In genomic region chr17:54771409-54771808, GRCh38 we compare ENCODE assay signal across 16 cellular contexts.
A peak's percentile ranks its signal among the peaks of the same experiment; 100 is the strongest.
DNase-seq lines count a peak whose midpoint lies in the region; ATAC-seq and TF ChIP-seq lines count a peak whose summit lies in the region.
"Had no signal": no experiment of that assay in that cellular context is flagged by ENCODE, and none has a peak within 500 bp of the region (broad histone marks: within the 10 kb centered on the region; RNA-seq: fewer than 3 reads in every experiment).

No MANE protein-coding gene starts in this region.

- H3K79me2 ChIP-seq in PC-9 (ENCODE audit: low read depth) = no peaks in the 10 kb centered on the region

- H2AFZ ChIP-seq in PC-9 = peak overlapping the region; percentile 46

- TF ChIP-seq POLR2A in GM18505 (IDR thresholded peaks at IDR 0.05; ENCODE audit: borderline replicate concordance, extremely low read depth, insufficient read depth, insufficient read length) = no peak

- H3K36me3 Mint-ChIP-seq in activated T-helper 2 cell treated with anti-CD3 and anti-CD28 coated beads, Interferon-gamma antibody, Interleukin-2, Interleukin-4, amounts not matched to agents 10 μg/mL and 5 μg/mL and 100 μg/mL, durations not matched to agents 14 hours and 24 hours and 36 hours (ENCODE audit: low read depth) = no peaks in the 10 kb centered on the region

- no peak overlapping the region for H3K4me3 Mint-ChIP-seq in activated T-helper 2 cell treated with anti-CD3 and anti-CD28 coated beads, Interferon-gamma antibody, Interleukin-2, Interleukin-4, amounts not matched to agents 10 μg/mL and 5 μg/mL and 100 μg/mL, durations not matched to agents 14 hours and 24 hours and 36 hours (ENCODE audit: low read depth)

- BruUV-seq in PC-9 (replicated peaks; lab: Mats Ljungman, UMichigan) = no TSS peak

- H3K4me1 Mint-ChIP-seq in activated T-helper 2 cell treated with anti-CD3 and anti-CD28 coated beads, Interferon-gamma antibody, Interleukin-2, Interleukin-4, amounts not matched to agents 10 μg/mL and 5 μg/mL and 100 μg/mL, durations not matched to agents 14 hours and 24 hours and 36 hours (ENCODE audit: low read depth) = no peaks in the 10 kb centered on the region

- H3K27ac ChIP-seq in cardiac muscle cell (peak overlapping the region; percentile 6), right cardiac atrium (ENCODE audit: low read length) (no peak overlapping the region), PC-9 (no peak overlapping the region), aorta (ENCODE audit: low read depth in 1 of 2, low read length in 2 of 2) (no peak overlapping the region)
- H3K27ac ChIP-seq: C4-2B, HL-60 had no signal

- H3F3A ChIP-seq in PC-9 (ENCODE audit: insufficient read depth, low read depth) = no peaks in the 10 kb centered on the region

- H3K9me3 ChIP-seq in cardiac muscle cell (ENCODE audit: low read depth) = no peaks in the 10 kb centered on the region
- H3K9me3 ChIP-seq in right cardiac atrium (ENCODE audit: control insufficient read depth, low read length) = no peaks in the 10 kb centered on the region
- no peaks in the 10 kb centered on the region for H3K9me3 ChIP-seq in PC-9 (ENCODE audit: insufficient read depth, low read depth)
- no peaks in the 10 kb centered on the region for H3K9me3 ChIP-seq in aorta (ENCODE audit: control insufficient read depth, low read length)

- H4K20me1 ChIP-seq in PC-9 (ENCODE audit: insufficient read depth) = no peaks in the 10 kb centered on the region

- H3K27ac Mint-ChIP-seq in activated T-helper 2 cell treated with anti-CD3 and anti-CD28 coated beads, Interferon-gamma antibody, Interleukin-2, Interleukin-4, amounts not matched to agents 10 μg/mL and 5 μg/mL and 100 μg/mL, durations not matched to agents 14 hours and 24 hours and 36 hours = no peak overlapping the region

- intact Hi-C loops in right cardiac atrium (cut with DNase I) (no loop called here), PC-9 (cut with micrococcal nuclease; ENCODE audit: unreplicated experiment) (no loop called here), aorta (cut with DNase I) (no loop called here)
- intact Hi-C loops in activated T-helper 2 cell treated with anti-CD3 and anti-CD28 coated beads, Interferon-gamma antibody, Interleukin-2, Interleukin-4, amounts not matched to agents 10 μg/mL and 5 μg/mL and 100 μg/mL, durations not matched to agents 14 hours and 24 hours and 36 hours (cut with micrococcal nuclease) = no loop called here

- ATAC-seq in right cardiac atrium (no peak), aorta (ENCODE audit: low FRiP score) (no peak), GM18505 (IDR thresholded peaks at IDR 0.05; ENCODE audit: unreplicated experiment) (no peak), GM21381 (IDR thresholded peaks at IDR 0.05; ENCODE audit: unreplicated experiment) (no peak)

- 64% methylated on average over 1 of the region's 1 CpG for WGBS in right cardiac atrium
- 35 to 41% methylated on average over 1 of the region's 1 CpG for WGBS in aorta, 2 donors

- H3K4me3 ChIP-seq in cardiac muscle cell = no peak overlapping the region
- H3K4me3 ChIP-seq in right cardiac atrium (ENCODE audit: low read length) = no peak overlapping the region
- no peak overlapping the region for H3K4me3 ChIP-seq in PC-9
- no peak overlapping the region for H3K4me3 ChIP-seq in aorta (ENCODE audit: low read length in 2 of 2)

- H3K27me3 Mint-ChIP-seq in activated T-helper 2 cell treated with anti-CD3 and anti-CD28 coated beads, Interferon-gamma antibody, Interleukin-2, Interleukin-4, amounts not matched to agents 10 μg/mL and 5 μg/mL and 100 μg/mL, durations not matched to agents 14 hours and 24 hours and 36 hours (ENCODE audit: low read depth) = no peaks in the 10 kb centered on the region

- no peaks in the 10 kb centered on the region for H3K36me3 ChIP-seq in cardiac muscle cell
- H3K36me3 ChIP-seq in PC-9 (ENCODE audit: low read depth) = no peaks in the 10 kb centered on the region
- H3K36me3 ChIP-seq in aorta (ENCODE audit: control insufficient read depth in 1 of 2, insufficient read depth in 2 of 2, low read length in 1 of 2) = no peaks in the 10 kb centered on the region

- CTCF ChIA-PET in PC-9 (lab: Charles Lee) = no interaction called here

- peaks cover 19% of the 10 kb centered on the region for H3K4me1 ChIP-seq in cardiac muscle cell (ENCODE audit: low read depth)
- no peaks in the 10 kb centered on the region for H3K4me1 ChIP-seq in right cardiac atrium (ENCODE audit: control insufficient read depth, insufficient read depth, low read length)
- no peaks in the 10 kb centered on the region for H3K4me1 ChIP-seq in PC-9 (replicated peaks; ENCODE audit: insufficient read depth)
- no peaks in the 10 kb centered on the region for H3K4me1 ChIP-seq in aorta (ENCODE audit: control insufficient read depth in 1 of 2, insufficient read depth in 2 of 2, low read length in 2 of 2)

- DNase-seq in cardiac muscle cell (ENCODE audit: low read depth in 1 of 2, low spot score in 1 of 2) = no peak
- DNase-seq in right cardiac atrium = no peak
- DNase-seq in PC-9 = no peak
- peak; percentile 34 for DNase-seq in kidney glomerular epithelial cell (lab: John Stamatoyannopoulos, UW)
- no peak for DNase-seq in aorta
- no peak for DNase-seq in activated T-helper 2 cell treated with anti-CD3 and anti-CD28 coated beads, Interferon-gamma antibody, Interleukin-2, Interleukin-4, amounts not matched to agents 10 μg/mL and 5 μg/mL and 100 μg/mL, durations not matched to agents 14 hours and 24 hours and 36 hours (ENCODE audit: low spot score)
- DNase-seq: DMS153, Kasumi-1, MV-4-11, NCI-H1417 treated with DMSO at 0.1 percent for 48 hours, NCI-H2029 treated with DMSO at 0.1 percent for 48 hours, NCI-H510A treated with DMSO at 0.1 percent for 48 hours had no signal

- no peaks in the 10 kb centered on the region for H3K27me3 ChIP-seq in cardiac muscle cell
- H3K27me3 ChIP-seq in right cardiac atrium (ENCODE audit: control insufficient read depth, insufficient read depth) = no peaks in the 10 kb centered on the region
- no peaks in the 10 kb centered on the region for H3K27me3 ChIP-seq in PC-9 (ENCODE audit: insufficient read depth, low read depth)
- no peaks in the 10 kb centered on the region for H3K27me3 ChIP-seq in aorta (ENCODE audit: control insufficient read depth in 1 of 2, insufficient read depth in 2 of 2, low read length in 1 of 2)

- H3K9me2 ChIP-seq in PC-9 (ENCODE audit: insufficient read depth) = no peaks in the 10 kb centered on the region

- TF ChIP-seq CTCF in cardiac muscle cell (IDR thresholded peaks at IDR 0.05; ENCODE audit: low read depth, low read length) (no peak), PC-9 (conservative IDR thresholded peaks at IDR 0.05) (no peak)

- 0 out of 2 replicates have a peak overlapping the region, but pooled peaks have one; percentile 8 for H3K4me2 ChIP-seq in PC-9

- no peaks in the 10 kb centered on the region for H3K9me3 Mint-ChIP-seq in activated T-helper 2 cell treated with anti-CD3 and anti-CD28 coated beads, Interferon-gamma antibody, Interleukin-2, Interleukin-4, amounts not matched to agents 10 μg/mL and 5 μg/mL and 100 μg/mL, durations not matched to agents 14 hours and 24 hours and 36 hours

- POLR2A ChIA-PET in PC-9 (lab: Charles Lee; ENCODE audit: unreplicated experiment) = no interaction called here
